Comparison of ENCODE assay signal across 14 cellular contexts in genomic region chr13:95784161-95784880, GRCh38.
A peak's percentile ranks its signal among the peaks of the same experiment; 100 is the strongest.
DNase-seq lines count a peak whose midpoint lies in the region; ATAC-seq, FAIRE-seq and TF ChIP-seq lines count a peak whose summit lies in the region.
"Had no signal": no experiment of that assay in that cellular context is flagged by ENCODE, and none has a peak within 500 bp of the region (broad histone marks: within the 10 kb centered on the region; RNA-seq: fewer than 3 reads in every experiment).

No MANE protein-coding gene starts in this region.

- no peak for TF ChIP-seq RAD21 in A549 (conservative IDR thresholded peaks at IDR 0.05 in 1 of 2, IDR thresholded peaks at IDR 0.05 in 1 of 2)

- peak; percentile 4 to 43 for DNase-seq in A549 (ENCODE audit: low read depth in 1 of 2, low spot score in 1 of 2)
- peak; percentile 62 for DNase-seq in HT1080 (ENCODE audit: low read depth)
- DNase-seq in choroid plexus epithelial cell (ENCODE audit: low read depth) = peak; percentile 62
- peak; percentile 82 to 86 for DNase-seq in lung microvascular endothelial cell (ENCODE audit: low read depth in 2 of 2)
- DNase-seq in activated T-helper 1 cell treated with anti-CD3 and anti-CD28 coated beads, Interleukin-12 subunit alpha, Interleukin-12 subunit beta, Interleukin-2, Interleukin-4 antibody, amounts not matched to agents 30 ng/mL and 10 ng/mL and 1 ng/mL, durations not matched to agents 14 hours and 24 hours and 36 hours (ENCODE audit: low spot score) = no peak
- DNase-seq in NCI-H446 (lab: John Stamatoyannopoulos, UW) = no peak
- no peak for DNase-seq in caudate nucleus (lab: John Stamatoyannopoulos, UW)
- DNase-seq: activated T-cell treated with anti-CD3 and anti-CD28 coated beads, Interleukin-2, amount 50 U/mL, for 72 hours; AML-193; effector memory CD4-positive, alpha-beta T cell; H7; NCI-H1436 treated with DMSO at 0.1 percent for 48 hours had no signal

- no peak for TF ChIP-seq EP300 in A549 (IDR thresholded peaks at IDR 0.05)

- H3K4me1 ChIP-seq in A549 = peaks cover 14% of the 10 kb centered on the region

- peaks cover 36% of the 10 kb centered on the region for H3K36me3 Mint-ChIP-seq in activated T-helper 1 cell treated with anti-CD3 and anti-CD28 coated beads, Interleukin-12 subunit alpha, Interleukin-12 subunit beta, Interleukin-2, Interleukin-4 antibody, amounts not matched to agents 30 ng/mL and 10 ng/mL and 1 ng/mL, durations not matched to agents 14 hours and 24 hours and 36 hours (ENCODE audit: low read depth)

- H3K9me3 ChIP-seq in A549 = no peaks in the 10 kb centered on the region

- no peak for FAIRE-seq in A549 (lab: Jason Lieb, UNC)

- WGBS in A549 (ENCODE audit: missing lambda C conversion rate) = 47% methylated on average over 6 of the region's 6 CpGs

- no peak for TF ChIP-seq CTCF in A549 (IDR thresholded peaks at IDR 0.05)
- TF ChIP-seq CTCF in choroid plexus epithelial cell (conservative IDR thresholded peaks at IDR 0.05; ENCODE audit: low read depth, low read length) = no peak

- no peak overlapping the region for H3K4me3 Mint-ChIP-seq in activated T-helper 1 cell treated with anti-CD3 and anti-CD28 coated beads, Interleukin-12 subunit alpha, Interleukin-12 subunit beta, Interleukin-2, Interleukin-4 antibody, amounts not matched to agents 30 ng/mL and 10 ng/mL and 1 ng/mL, durations not matched to agents 14 hours and 24 hours and 36 hours
- H3K4me3 Mint-ChIP-seq: activated T-cell treated with anti-CD3 and anti-CD28 coated beads, Interleukin-2, amount 50 U/mL, for 72 hours had no signal

- CTCF ChIA-PET in A549 (lab: Yijun Ruan, JAX) = interaction anchor here (1.6 kb wide), 1 partner anchor 160 kb away, joined by 5 read pairs; no protein-coding TSS in a partner anchor

- intact Hi-C loops in activated T-helper 1 cell treated with anti-CD3 and anti-CD28 coated beads, Interleukin-12 subunit alpha, Interleukin-12 subunit beta, Interleukin-2, Interleukin-4 antibody, amounts not matched to agents 30 ng/mL and 10 ng/mL and 1 ng/mL, durations not matched to agents 14 hours and 24 hours and 36 hours (cut with micrococcal nuclease) = no loop called here

- TF ChIP-seq POLR2A in A549 (IDR thresholded peaks at IDR 0.05; ENCODE audit: low read length) = no peak

- peak overlapping the region; percentile 22 to 47; a peak in 3 of 6 replicates for H3K27ac ChIP-seq in A549
- no peak overlapping the region for H3K27ac ChIP-seq in caudate nucleus (ENCODE audit: low read depth, low read length)
- H3K27ac ChIP-seq: HL-60 had no signal

- no peaks in the 10 kb centered on the region for H3K4me1 Mint-ChIP-seq in activated T-helper 1 cell treated with anti-CD3 and anti-CD28 coated beads, Interleukin-12 subunit alpha, Interleukin-12 subunit beta, Interleukin-2, Interleukin-4 antibody, amounts not matched to agents 30 ng/mL and 10 ng/mL and 1 ng/mL, durations not matched to agents 14 hours and 24 hours and 36 hours (ENCODE audit: low read depth)

- H3K4me2 ChIP-seq in A549 = peak overlapping the region; percentile 46

- H3K27ac Mint-ChIP-seq in activated T-helper 1 cell treated with anti-CD3 and anti-CD28 coated beads, Interleukin-12 subunit alpha, Interleukin-12 subunit beta, Interleukin-2, Interleukin-4 antibody, amounts not matched to agents 30 ng/mL and 10 ng/mL and 1 ng/mL, durations not matched to agents 14 hours and 24 hours and 36 hours = no peak overlapping the region
- H3K27ac Mint-ChIP-seq: activated T-cell treated with anti-CD3 and anti-CD28 coated beads, Interleukin-2, amount 50 U/mL, for 72 hours had no signal

- peak; percentile 71 to 77; a peak in 5 of 6 replicates for ATAC-seq in A549
- no peak for ATAC-seq in HG02981 (IDR thresholded peaks at IDR 0.05; ENCODE audit: unreplicated experiment)
- ATAC-seq: activated T-cell treated with anti-CD3 and anti-CD28 coated beads, Interleukin-2, amount 50 U/mL, for 72 hours had no signal

- peaks cover 5% of the 10 kb centered on the region for H3K9me3 Mint-ChIP-seq in activated T-helper 1 cell treated with anti-CD3 and anti-CD28 coated beads, Interleukin-12 subunit alpha, Interleukin-12 subunit beta, Interleukin-2, Interleukin-4 antibody, amounts not matched to agents 30 ng/mL and 10 ng/mL and 1 ng/mL, durations not matched to agents 14 hours and 24 hours and 36 hours
- H3K9me3 Mint-ChIP-seq: activated T-cell treated with anti-CD3 and anti-CD28 coated beads, Interleukin-2, amount 50 U/mL, for 72 hours had no signal

- H3K27me3 Mint-ChIP-seq in activated T-helper 1 cell treated with anti-CD3 and anti-CD28 coated beads, Interleukin-12 subunit alpha, Interleukin-12 subunit beta, Interleukin-2, Interleukin-4 antibody, amounts not matched to agents 30 ng/mL and 10 ng/mL and 1 ng/mL, durations not matched to agents 14 hours and 24 hours and 36 hours (ENCODE audit: insufficient read depth) = no peaks in the 10 kb centered on the region

- H3K4me3 ChIP-seq in A549 (no peak overlapping the region), choroid plexus epithelial cell (ENCODE audit: low read depth, low read length) (no peak overlapping the region)

- POLR2A ChIA-PET in A549 (lab: Yijun Ruan, JAX) = interaction anchor here (1.1 kb wide), 1 partner anchor 108 kb away, joined by 6 read pairs; the partner anchor contains the start of gene DNAJC3

TF ChIP-seq in A549, 52 proteins besides CTCF, POLR2A, EP300 and RAD21:
- TF ChIP-seq GATA3 (IDR thresholded peaks at IDR 0.05; ENCODE audit: borderline replicate concordance) (no peak), FOSL2 (IDR thresholded peaks at IDR 0.05) (0 out of 2 replicates have a peak, but pooled peaks have one; percentile 17), FOSL2 (CRISPR knock-in tag; IDR thresholded peaks at IDR 0.05) (peak; percentile 70)

Comparison
In these comparisons a context has a peak if more than half of its experiments do, and no peak if none do; other contexts are left out.
1. DNase-seq: peak in A549 (2 of 2), HT1080 (single experiment), choroid plexus epithelial cell (single experiment) and lung microvascular endothelial cell (2 of 2); none in activated T-helper 1 cell treated with anti-CD3 and anti-CD28 coated beads, Interleukin-12 subunit alpha, Interleukin-12 subunit beta, Interleukin-2, Interleukin-4 antibody, amounts not matched to agents 30 ng/mL and 10 ng/mL and 1 ng/mL, durations not matched to agents 14 hours and 24 hours and 36 hours (single experiment), NCI-H446 (0 of 2) and caudate nucleus (0 of 61).